Comparison of ENCODE assay signal across 9 cellular contexts in the genomic region with DNA sequence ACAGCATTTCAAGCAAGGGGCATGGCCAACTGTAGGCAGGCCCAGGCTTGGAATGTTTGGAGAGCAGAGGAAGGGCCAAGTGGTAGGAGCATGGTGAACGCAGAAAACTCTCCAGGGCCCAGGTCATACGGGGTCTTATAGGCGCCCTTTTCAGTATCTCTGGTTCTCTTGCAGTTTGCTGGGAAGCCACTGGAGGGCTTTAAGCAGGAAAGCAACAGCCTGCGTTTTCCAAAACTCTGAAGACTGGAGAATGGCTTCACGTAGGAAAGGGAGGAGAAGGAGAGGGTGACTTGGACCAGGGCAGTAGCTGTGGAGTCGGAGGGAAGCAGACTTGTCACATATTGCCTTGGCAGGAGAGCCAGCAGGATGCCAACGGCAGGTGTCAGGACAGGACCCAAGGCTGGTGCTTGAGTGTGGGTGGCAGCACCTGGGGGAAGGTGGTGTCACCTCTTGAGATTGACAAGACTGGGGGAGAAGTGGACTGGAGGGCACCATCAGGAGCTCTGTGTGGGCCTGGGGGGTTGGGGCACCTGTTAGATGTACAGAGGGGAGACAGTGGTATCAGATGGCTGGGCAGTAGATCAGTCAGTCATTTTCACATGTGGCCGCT. TPM values are rescaled to one million over a fixed set of nuclear protein-coding genes. Genes with fewer than 3 reads are reported as not detected.
DNase-seq lines count a peak whose midpoint lies in the region; ATAC-seq and TF ChIP-seq lines count a peak whose summit lies in the region.
"Had no signal": no experiment of that assay in that cellular context is flagged by ENCODE, and none has a peak within 500 bp of the region (broad histone marks: within the 10 kb centered on the region; RNA-seq: fewer than 3 reads in every experiment).

No MANE protein-coding gene starts in this region.

- peaks cover 2% of the 10 kb centered on the region for H3K4me1 Mint-ChIP-seq in chondrocyte (ENCODE audit: low read depth)
- peaks cover 9% of the 10 kb centered on the region for H3K4me1 Mint-ChIP-seq in nephron

- H3K36me3 Mint-ChIP-seq in chondrocyte (ENCODE audit: low read depth), result peaks cover 2% of the 10 kb centered on the region
- H3K36me3 Mint-ChIP-seq in nephron (ENCODE audit: low read depth), result no peaks in the 10 kb centered on the region

- H3K27ac Mint-ChIP-seq in chondrocyte (ENCODE audit: unreplicated experiment) (no peak overlapping the region), nephron (peak overlapping the region in 2 of 3 experiments; percentile 45 to 68)

- H3K9me3 Mint-ChIP-seq in chondrocyte (ENCODE audit: low read depth) (peaks cover 4% of the 10 kb centered on the region), nephron (peaks cover 22% of the 10 kb centered on the region)

- DNase-seq in DMS114 treated with DMSO at 0.1 percent for 48 hours (lab: John Stamatoyannopoulos, UW; ENCODE audit: unreplicated experiment) (peak; percentile 0), LHCN-M2 (ENCODE audit: low read depth) (peak; percentile 9), chondrocyte (ENCODE audit: low spot score) (peak; percentile 53), occipital lobe (lab: John Stamatoyannopoulos, UW) (no peak), NCI-H524 treated with DMSO at 0.1 percent for 48 hours (lab: John Stamatoyannopoulos, UW) (no peak)
- DNase-seq: activated effector memory CD4-positive, alpha-beta T cell treated with Interleukin-2 at 50 U/mL for 16 hours had no signal

- H3K27me3 Mint-ChIP-seq in chondrocyte (ENCODE audit: low read depth), result peaks cover 20% of the 10 kb centered on the region
- H3K27me3 Mint-ChIP-seq in nephron (ENCODE audit: low read depth), result peaks cover 14% of the 10 kb centered on the region

- TF ChIP-seq CTCF in chondrocyte (IDR thresholded peaks at IDR 0.05) (peak; percentile 69), nephron (IDR thresholded peaks at IDR 0.05; ENCODE audit: unreplicated experiment in 3 of 3) (peak; percentile 41 to 46 (median 41))

- ATAC-seq in GM21360 (IDR thresholded peaks at IDR 0.05; ENCODE audit: unreplicated experiment), result no peak
- ATAC-seq in HG03521 (IDR thresholded peaks at IDR 0.05; ENCODE audit: unreplicated experiment), result no peak

- no peak overlapping the region for H3K4me3 Mint-ChIP-seq in chondrocyte (ENCODE audit: unreplicated experiment)
- H3K4me3 Mint-ChIP-seq in nephron, result no peak overlapping the region

RNA-seq across cellular contexts. Expression of a gene that starts 21.9 kb away (rescaled TPM):
- total RNA-seq in LHCN-M2 (2014; rRNA removed), result not detected in 2 replicates
- not detected for polyA plus RNA-seq in LHCN-M2 (2012)
- total RNA-seq in chondrocyte, result not detected in 3 replicates
- total RNA-seq in occipital lobe, result 2.5 TPM

RNA-seq across cellular contexts. Expression of a gene that starts 22.6 kb away (rescaled TPM):
- not detected in 2 replicates for total RNA-seq in LHCN-M2 (2014; rRNA removed)
- not detected for polyA plus RNA-seq in LHCN-M2 (2012)
- not detected in 3 replicates for total RNA-seq in chondrocyte
- total RNA-seq in occipital lobe, result not detected

RNA-seq across cellular contexts. Expression of a gene that starts 56.9 kb away (rescaled TPM):
- total RNA-seq in LHCN-M2 (2014; rRNA removed) (1,374 and 1,654 TPM in 2 replicates), chondrocyte (1,923 to 4,327 TPM (median 4,325 TPM) in 3 replicates), occipital lobe (73.0 TPM)
- polyA plus RNA-seq in LHCN-M2 (2012), result 2,189 TPM

Comparison
In these comparisons a context has a peak if more than half of its experiments do, and no peak if none do; other contexts are left out.
1. DNase-seq: peak in DMS114 treated with DMSO at 0.1 percent for 48 hours (single experiment), LHCN-M2 (single experiment) and chondrocyte (single experiment); none in occipital lobe (single experiment) and NCI-H524 treated with DMSO at 0.1 percent for 48 hours (single experiment).
2. RNA of a gene that starts 56.9 kb away (total RNA-seq): 1,923 to 4,327 TPM in chondrocyte and 1,374 to 1,654 TPM in LHCN-M2; 73.0 TPM in occipital lobe (single experiment); every median in the first group is over 10 times any median in the second.